Comparison of ENCODE assay signal across 2 cellular contexts in the genomic region with DNA sequence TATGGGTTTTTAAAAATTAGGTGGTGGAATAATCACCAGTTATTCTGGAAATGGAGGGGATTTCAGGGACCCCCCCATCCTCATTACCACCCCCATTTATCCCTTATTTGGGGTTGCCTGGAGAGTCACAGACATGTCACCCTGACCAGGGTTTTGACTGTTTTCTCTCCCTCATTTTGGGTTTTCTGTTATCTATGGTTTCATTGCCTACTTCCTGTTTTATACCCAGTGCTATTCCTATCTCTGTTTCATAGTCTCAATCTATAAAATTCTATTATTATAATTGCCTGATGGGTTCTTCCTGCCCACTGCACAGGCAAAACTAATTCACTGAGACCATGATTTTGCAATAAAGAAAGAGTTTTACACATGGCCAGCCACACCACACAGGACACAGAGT.
TF ChIP-seq lines count a peak whose summit lies in the region.

No MANE protein-coding gene starts in this region.

TF ChIP-seq in GM12891, 5 proteins besides CTCF, POLR2A, EP300 and RAD21:
- TF ChIP-seq PAX5 (IDR thresholded peaks at IDR 0.05; ENCODE audit: insufficient read depth, low read length, severe bottlenecking), result no peak
- no peak for TF ChIP-seq TAF1 (IDR thresholded peaks at IDR 0.05; ENCODE audit: low read depth, low read length)
- no peak for TF ChIP-seq POLR2AphosphoS5 (IDR thresholded peaks at IDR 0.05; ENCODE audit: low read depth, low read length)
- TF ChIP-seq POU2F2 (IDR thresholded peaks at IDR 0.05; ENCODE audit: low read depth, low read length), result no peak
- TF ChIP-seq SPI1 (IDR thresholded peaks at IDR 0.05; ENCODE audit: low read depth, low read length), result 0 out of 2 replicates have a peak, but pooled peaks have one; percentile 21
TF ChIP-seq in GM12891: peak in this region for 1.

TF ChIP-seq in K562, 482 proteins besides CTCF, POLR2A, EP300 and RAD21:
- TF ChIP-seq STAT5B (CRISPR knock-in tag; IDR thresholded peaks at IDR 0.05) (no peak), ZFP1 (CRISPR knock-in tag; IDR thresholded peaks at IDR 0.05) (peak; percentile 94)
